In genomic region chr3:4826237-4827100, GRCh38 we compare ENCODE assay signal across 10 cellular contexts.
A peak's percentile ranks its signal among the peaks of the same experiment; 100 is the strongest.
DNase-seq lines count a peak whose midpoint lies in the region; ATAC-seq, FAIRE-seq and TF ChIP-seq lines count a peak whose summit lies in the region.
"Had no signal": no experiment of that assay in that cellular context is flagged by ENCODE, and none has a peak within 500 bp of the region (broad histone marks: within the 10 kb centered on the region; RNA-seq: fewer than 3 reads in every experiment).

No MANE protein-coding gene starts in this region.

- H3K36me3 ChIP-seq in ascending aorta (peaks cover 0 to 11% of the 10 kb centered on the region in 2 donors), kidney (ENCODE audit: control insufficient read depth in 1 of 2, insufficient read depth in 2 of 2, low read length in 2 of 2) (no peaks in the 10 kb centered on the region), small intestine (ENCODE audit: control insufficient read depth in 2 of 2, insufficient read depth in 2 of 2, low read length in 2 of 2) (no peaks in the 10 kb centered on the region)

- H3K4me3 ChIP-seq in ascending aorta: no peak overlapping the region
- H3K4me3 ChIP-seq in kidney (ENCODE audit: low read length in 2 of 2): peak overlapping the region; percentile 29 to 37
- H3K4me3 ChIP-seq in small intestine (ENCODE audit: low read depth in 1 of 2, low read length in 2 of 2): no peak overlapping the region

- H3K9ac ChIP-seq in kidney (ENCODE audit: low read length in 2 of 2): peak overlapping the region in 1 of 2 donors; percentile 47

- TF ChIP-seq CTCF in ascending aorta (IDR thresholded peaks at IDR 0.05): no peak
- TF ChIP-seq CTCF in kidney (IDR thresholded peaks at IDR 0.05; ENCODE audit: borderline replicate concordance, extremely low read depth, insufficient read depth): no peak

- H3K4me1 ChIP-seq in ascending aorta: peaks cover 8 to 35% of the 10 kb centered on the region in 2 donors
- peaks cover 30 to 42% of the 10 kb centered on the region in 2 donors for H3K4me1 ChIP-seq in kidney (ENCODE audit: control insufficient read depth in 1 of 2, insufficient read depth in 1 of 2, low read depth in 1 of 2, low read length in 2 of 2)
- H3K4me1 ChIP-seq in small intestine (ENCODE audit: control insufficient read depth in 2 of 2, insufficient read depth in 1 of 2, low read depth in 1 of 2, low read length in 1 of 2): peaks cover 7 to 27% of the 10 kb centered on the region in 2 donors

- H3K9me3 ChIP-seq in ascending aorta (no peaks in the 10 kb centered on the region), kidney (ENCODE audit: control insufficient read depth in 1 of 2, low read length in 2 of 2) (no peaks in the 10 kb centered on the region), small intestine (ENCODE audit: control insufficient read depth, low read depth) (no peaks in the 10 kb centered on the region)

- no peaks in the 10 kb centered on the region for H3K27me3 ChIP-seq in ascending aorta
- H3K27me3 ChIP-seq in small intestine (ENCODE audit: control insufficient read depth in 2 of 2, insufficient read depth in 2 of 2, low read length in 2 of 2): no peaks in the 10 kb centered on the region

- WGBS in small intestine, 3 donors: 24 to 47% (median 36%) methylated on average over 20 of the region's 20 CpGs

- ATAC-seq in GM18868 (IDR thresholded peaks at IDR 0.05; ENCODE audit: unreplicated experiment) (peak; percentile 22), GM21786 (IDR thresholded peaks at IDR 0.05; ENCODE audit: unreplicated experiment) (no peak), GM21529 (IDR thresholded peaks at IDR 0.05; ENCODE audit: unreplicated experiment) (no peak)

- DNase-seq in ascending aorta (ENCODE audit: low spot score in 2 of 2) (peak; percentile 68 to 91), kidney (peak; percentile 95), small intestine (peak; percentile 96), NCI-H526 treated with DMSO at 0.1 percent for 48 hours (lab: John Stamatoyannopoulos, UW) (no peak), NOMO-1 treated with DMSO at 0.1 percent for 48 hours (lab: John Stamatoyannopoulos, UW; ENCODE audit: unreplicated experiment) (no peak)
- DNase-seq: Karpas-422, nephron progenitor cell had no signal

- no peak for FAIRE-seq in kidney (lab: Jason Lieb, UNC)
- no peak for FAIRE-seq in small intestine (lab: Jason Lieb, UNC)

- intact Hi-C loops in ascending aorta (cut with DNase I): loop anchor here (2.0 to 5.0 kb wide), 4 partner anchors 72 to 200 kb away; no protein-coding TSS in a partner anchor
- intact Hi-C loops in kidney (cut with DNase I): no loop called here

- peak overlapping the region; percentile 74 to 81 for H3K27ac ChIP-seq in ascending aorta
- peak overlapping the region; percentile 59 to 90 for H3K27ac ChIP-seq in kidney (ENCODE audit: low read depth in 2 of 2, low read length in 2 of 2)
- H3K27ac ChIP-seq in small intestine (ENCODE audit: low read depth in 1 of 2, low read length in 1 of 2): peak overlapping the region; percentile 97

Comparison
In these comparisons a context has a peak if more than half of its experiments do, and no peak if none do; other contexts are left out.
1. DNase-seq: peak in ascending aorta (2 of 2), kidney (single experiment) and small intestine (single experiment); none in NCI-H526 treated with DMSO at 0.1 percent for 48 hours (single experiment) and NOMO-1 treated with DMSO at 0.1 percent for 48 hours (single experiment).
2. H3K4me3 ChIP-seq: peak in kidney (2 of 2); none in ascending aorta (0 of 2) and small intestine (0 of 2).
3. Peak in every context shown above with its lines, with median percentiles within 50 percentile points of each other: H3K27ac ChIP-seq.